ENCODE assay signal across 18 cellular contexts in the genomic region with DNA sequence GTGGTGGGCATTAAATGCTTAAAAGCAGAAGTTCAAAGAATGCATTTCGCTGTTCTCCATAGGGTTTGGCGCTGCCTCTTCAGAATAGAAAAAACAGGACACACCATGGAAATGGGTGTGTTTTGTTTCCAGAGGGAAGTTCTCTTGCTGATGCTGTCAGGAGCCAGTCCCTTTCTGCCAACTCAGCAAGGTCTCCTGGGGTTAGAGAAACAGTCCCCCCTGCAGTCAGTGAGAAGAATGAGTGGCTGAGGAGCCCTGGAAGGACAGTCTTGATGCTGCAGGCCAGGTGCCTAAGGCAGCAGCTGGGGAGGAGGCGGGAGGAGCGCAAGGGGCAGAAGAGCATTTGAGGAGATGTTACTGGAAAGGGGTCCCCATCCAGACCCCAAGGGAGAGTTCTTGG. TPM values are rescaled to one million over a fixed set of nuclear protein-coding genes. Genes with fewer than 3 reads are reported as not detected.
DNase-seq lines count a peak whose midpoint lies in the region; ATAC-seq and TF ChIP-seq lines count a peak whose summit lies in the region.
"Had no signal": no experiment of that assay in that cellular context is flagged by ENCODE, and none has a peak within 500 bp of the region (broad histone marks: within the 10 kb centered on the region; RNA-seq: fewer than 3 reads in every experiment).

No MANE protein-coding gene starts in this region.

- peak overlapping the region; percentile 88 to 96 (median 91) for H3K27ac Mint-ChIP-seq in CD14-positive monocyte
- H3K27ac Mint-ChIP-seq: activated naive CD8-positive, alpha-beta T cell treated with anti-CD3 and anti-CD28 coated beads, Interleukin-2, amount 10 ng/mL, durations not matched to agents 7 days and 5 days had no signal

- H4K20me1 ChIP-seq in IMR-90 (ENCODE audit: insufficient read depth, low read length), result no peaks in the 10 kb centered on the region

- H3K4me3 ChIP-seq in IMR-90 (ENCODE audit: insufficient read depth, low read depth, low read length) (no peak overlapping the region), lower lobe of right lung (no peak overlapping the region), neuronal stem cell (ENCODE audit: low read length in 2 of 2) (no peak overlapping the region)
- H3K4me3 ChIP-seq: prostate gland, testis had no signal

- H3K9me3 Mint-ChIP-seq in CD14-positive monocyte, result no peaks in the 10 kb centered on the region
- H3K9me3 Mint-ChIP-seq: activated naive CD8-positive, alpha-beta T cell treated with anti-CD3 and anti-CD28 coated beads, Interleukin-2, amount 10 ng/mL, durations not matched to agents 7 days and 5 days had no signal

- H3K4me2 ChIP-seq in IMR-90 (ENCODE audit: low read depth, low read length) (no peak overlapping the region), neuronal stem cell (ENCODE audit: insufficient read depth, low read length, poor library complexity, severe bottlenecking) (no peak overlapping the region)

- H3K14ac ChIP-seq in IMR-90 (replicated peaks; ENCODE audit: low read depth, low read length), result no peak overlapping the region
- no peak overlapping the region for H3K14ac ChIP-seq in neuronal stem cell (ENCODE audit: low read length)

- no peak overlapping the region for H2BK20ac ChIP-seq in IMR-90 (ENCODE audit: low read depth, low read length)

- H3K9me3 ChIP-seq in IMR-90 (ENCODE audit: control insufficient read depth, insufficient read depth, low read length) (no peaks in the 10 kb centered on the region), lower lobe of right lung (no peaks in the 10 kb centered on the region), neuronal stem cell (replicated peaks in 1 of 2; ENCODE audit: control insufficient read depth in 2 of 2, insufficient read depth in 1 of 2, low read depth in 1 of 2, low read length in 2 of 2) (no peaks in the 10 kb centered on the region)
- H3K9me3 ChIP-seq: prostate gland, testis had no signal

- CTCF ChIA-PET in IMR-90 (lab: Yijun Ruan, JAX), result no interaction called here

- WGBS in IMR-90 (ENCODE audit: extremely low coverage in 2 of 2, insufficient read length in 1 of 2), 2 experiments, result no CpG with 5 or more reads among the region's 4 CpGs
- WGBS in neuronal stem cell (ENCODE audit: extremely low coverage in 2 of 2, insufficient read length in 2 of 2, insufficient replicate concordance in 1 of 2), 2 donors, result no CpG with 5 or more reads among the region's 4 CpGs

- H2BK120ac ChIP-seq in IMR-90 (ENCODE audit: low read depth, low read length), result no peak overlapping the region
- no peak overlapping the region for H2BK120ac ChIP-seq in neuronal stem cell (ENCODE audit: low read depth, low read length)

- TF ChIP-seq RAD21 in IMR-90 (IDR thresholded peaks at IDR 0.05; ENCODE audit: low read length), result no peak

- H2AK9ac ChIP-seq in IMR-90 (replicated peaks; ENCODE audit: low read depth, low read length, poor library complexity), result no peak overlapping the region

- no TSS peak for BruUV-seq in IMR-90 (replicated peaks; lab: Mats Ljungman, UMichigan)

- H3K27ac ChIP-seq in IMR-90 (ENCODE audit: insufficient read depth, low read length), result no peak overlapping the region
- no peak overlapping the region for H3K27ac ChIP-seq in lower lobe of right lung
- no peak overlapping the region for H3K27ac ChIP-seq in neuronal stem cell (replicated peaks; ENCODE audit: low read length)
- H3K27ac ChIP-seq: prostate gland, testis had no signal

- H2BK5ac ChIP-seq in IMR-90 (ENCODE audit: low read depth, low read length, poor library complexity, severe bottlenecking), result no peak overlapping the region
- no peak overlapping the region for H2BK5ac ChIP-seq in neuronal stem cell (ENCODE audit: low read length)

- H4K8ac ChIP-seq in IMR-90 (ENCODE audit: low read depth in 2 of 2, low read length in 2 of 2) (no peak overlapping the region), neuronal stem cell (ENCODE audit: low read depth, low read length) (no peak overlapping the region)

- DNase-seq in CD14-positive monocyte (ENCODE audit: low spot score) (peak; percentile 42), IMR-90 (no peak), SK-N-DZ (ENCODE audit: low spot score) (peak; percentile 47), lower lobe of right lung (no peak), DMS 273 (lab: John Stamatoyannopoulos, UW; ENCODE audit: unreplicated experiment) (no peak), GM03348 (ENCODE audit: low spot score) (no peak), AG08395 (ENCODE audit: low spot score) (no peak), neuronal stem cell (ENCODE audit: low spot score) (no peak)
- DNase-seq: activated CD4-positive, alpha-beta T cell treated with anti-CD3 and anti-CD28 coated beads for 4 hours; activated naive CD8-positive, alpha-beta T cell treated with anti-CD3 and anti-CD28 coated beads, Interleukin-2, amount 10 ng/mL, durations not matched to agents 7 days and 5 days; activated T-cell treated with anti-CD3 and anti-CD28 coated beads for 4 hours; caudate nucleus; EL; glutamatergic neuron; NCI-H1105 treated with DMSO at 0.1 percent for 48 hours; stimulated activated CD4-positive, alpha-beta T cell treated with anti-CD3 and anti-CD28 coated beads, Interleukin-1b, Interleukin-23, amount 100 ng/mL, for 48 hours; testis had no signal

- H2AFZ ChIP-seq in IMR-90 (replicated peaks; ENCODE audit: low read length, poor library complexity) (no peak overlapping the region), neuronal stem cell (ENCODE audit: low read length) (no peak overlapping the region)

- H2BK15ac ChIP-seq in IMR-90 (ENCODE audit: low read depth, low read length) (no peak overlapping the region), neuronal stem cell (ENCODE audit: low read length) (no peak overlapping the region)

- ATAC-seq in IMR-90 (ENCODE audit: low read depth), result no peak
- ATAC-seq in lower lobe of right lung, result peak; percentile 12 to 59

- POLR2A ChIA-PET in IMR-90 (lab: Charles Lee; ENCODE audit: unreplicated experiment), result no interaction called here

- in situ Hi-C loops in IMR-90 (cut with MboI; ENCODE audit: low sequenced_read_pairs), result no loop called here

- H3K36me3 Mint-ChIP-seq in CD14-positive monocyte, result no peaks in the 10 kb centered on the region
- H3K36me3 Mint-ChIP-seq: activated naive CD8-positive, alpha-beta T cell treated with anti-CD3 and anti-CD28 coated beads, Interleukin-2, amount 10 ng/mL, durations not matched to agents 7 days and 5 days had no signal

- no peaks in the 10 kb centered on the region for H3K27me3 ChIP-seq in IMR-90 (ENCODE audit: control insufficient read depth, insufficient read depth, low read length)
- H3K27me3 ChIP-seq in lower lobe of right lung (ENCODE audit: low read depth), result no peaks in the 10 kb centered on the region
- no peaks in the 10 kb centered on the region for H3K27me3 ChIP-seq in neuronal stem cell (ENCODE audit: control insufficient read depth in 3 of 3, insufficient read depth in 3 of 3, low read depth in 1 of 3, low read length in 3 of 3)
- H3K27me3 ChIP-seq: testis had no signal

- H3K9ac ChIP-seq in IMR-90 (ENCODE audit: low read depth, low read length) (no peak overlapping the region), neuronal stem cell (ENCODE audit: low read depth, low read length, poor library complexity) (no peak overlapping the region)

- H3K9me1 ChIP-seq in IMR-90 (ENCODE audit: insufficient read depth, low read length), result peaks cover 12% of the 10 kb centered on the region

- TF ChIP-seq POLR2A in IMR-90 (IDR thresholded peaks at IDR 0.05; ENCODE audit: low read depth, low read length), result no peak

- H3K79me1 ChIP-seq in IMR-90 (ENCODE audit: low read depth in 1 of 2, low read length in 2 of 2) (no peaks in the 10 kb centered on the region), neuronal stem cell (ENCODE audit: low read depth, low read length) (no peaks in the 10 kb centered on the region)

- dilution Hi-C loops in IMR-90 (cut with HindIII; ENCODE audit: low sequenced_read_pairs, unreplicated experiment), result no loop called here

- H3K23ac ChIP-seq in IMR-90 (ENCODE audit: low read depth, low read length) (no peak overlapping the region), neuronal stem cell (ENCODE audit: low read depth, low read length, poor library complexity) (no peak overlapping the region)

- H4K91ac ChIP-seq in IMR-90 (ENCODE audit: insufficient read depth, low read depth, low read length) (no peak overlapping the region), neuronal stem cell (ENCODE audit: low read depth, low read length, poor library complexity) (no peak overlapping the region)

- no peak overlapping the region for H4K5ac ChIP-seq in IMR-90 (ENCODE audit: low read depth, low read length)

- H3K4me1 Mint-ChIP-seq in CD14-positive monocyte, result peaks cover 57% of the 10 kb centered on the region
- H3K4me1 Mint-ChIP-seq: activated naive CD8-positive, alpha-beta T cell treated with anti-CD3 and anti-CD28 coated beads, Interleukin-2, amount 10 ng/mL, durations not matched to agents 7 days and 5 days had no signal

- H3K27me3 Mint-ChIP-seq in CD14-positive monocyte (ENCODE audit: low read depth in 3 of 3), result peaks cover 0 to 12% (median 0%) of the 10 kb centered on the region in 3 donors

- peak overlapping the region in 1 of 2 donors; percentile 62 for H3K4me3 Mint-ChIP-seq in CD14-positive monocyte
- H3K4me3 Mint-ChIP-seq: activated naive CD8-positive, alpha-beta T cell treated with anti-CD3 and anti-CD28 coated beads, Interleukin-2, amount 10 ng/mL, durations not matched to agents 7 days and 5 days had no signal

- TF ChIP-seq CTCF in CD14-positive monocyte (IDR thresholded peaks at IDR 0.05) (no peak), IMR-90 (conservative IDR thresholded peaks at IDR 0.05; ENCODE audit: low read depth, low read length) (no peak), lower lobe of right lung (IDR thresholded peaks at IDR 0.05) (no peak)

- intact Hi-C loops in CD14-positive monocyte (cut with micrococcal nuclease) (no loop called here), IMR-90 (cut with micrococcal nuclease) (no loop called here), lower lobe of right lung (cut with DNase I) (no loop called here)

- no peak overlapping the region for H3K56ac ChIP-seq in IMR-90 (ENCODE audit: extremely low read depth, insufficient read depth, low read length)

- H2AK5ac ChIP-seq in IMR-90 (ENCODE audit: low read depth, low read length), result no peak overlapping the region
- no peak overlapping the region for H2AK5ac ChIP-seq in neuronal stem cell (ENCODE audit: low read depth, low read length)

- H3K18ac ChIP-seq in IMR-90 (ENCODE audit: low read depth, low read length) (no peak overlapping the region), neuronal stem cell (ENCODE audit: low read length) (no peak overlapping the region)

- H3K4me1 ChIP-seq in IMR-90 (ENCODE audit: control insufficient read depth, insufficient read depth, low read length) (peaks cover 17% of the 10 kb centered on the region), lower lobe of right lung (peaks cover 24% of the 10 kb centered on the region), neuronal stem cell (ENCODE audit: control insufficient read depth in 2 of 2, insufficient read depth in 1 of 2, low read depth in 1 of 2, low read length in 2 of 2) (peaks cover 6 to 15% of the 10 kb centered on the region in 2 donors)
- H3K4me1 ChIP-seq: prostate gland, testis had no signal

- H3K36me3 ChIP-seq in IMR-90 (ENCODE audit: control insufficient read depth, insufficient read depth, low read length) (no peaks in the 10 kb centered on the region), lower lobe of right lung (no peaks in the 10 kb centered on the region), neuronal stem cell (replicated peaks in 1 of 2; ENCODE audit: control insufficient read depth in 2 of 2, insufficient read depth in 2 of 2, low read length in 2 of 2) (no peaks in the 10 kb centered on the region)
- H3K36me3 ChIP-seq: prostate gland had no signal

- no peak overlapping the region for H3K4ac ChIP-seq in IMR-90 (ENCODE audit: low read depth, low read length)
- no peak overlapping the region for H3K4ac ChIP-seq in neuronal stem cell (ENCODE audit: low read length)

- no peak overlapping the region for H2BK12ac ChIP-seq in neuronal stem cell (ENCODE audit: low read length)

RNA-seq across cellular contexts. Expression of a gene that starts 37.8 kb away (rescaled TPM):
- polyA plus RNA-seq in CD14-positive monocyte (under 1 TPM; 0.08 to 0.20 TPM), IMR-90 (2012; rRNA removed) (25.0 and 28.1 TPM in 2 replicates)
- total RNA-seq in IMR-90 (2012; rRNA removed) (19.7 and 26.9 TPM in 2 replicates), lower lobe of right lung (24.3 TPM)
- polyA plus RNA-seq in IMR-90 (2012; cell fraction: cytosol; rRNA removed), result 10.0 and 11.4 TPM in 2 replicates
- polyA plus RNA-seq in IMR-90 (2012; cell fraction: nucleus; rRNA removed; ENCODE audit: low replicate concordance), result 23.8 and 56.1 TPM in 2 replicates
- 14.1 and 14.7 TPM in 2 replicates for polyA plus RNA-seq in SK-N-DZ (2014; cell fraction: cytosol; rRNA removed)
- polyA plus RNA-seq in SK-N-DZ (2014; cell fraction: nucleus; rRNA removed), result 24.9 and 39.7 TPM in 2 replicates
- 24.8 TPM for polyA plus RNA-seq in neuronal stem cell (2013, experiment 1 of 2)
- polyA plus RNA-seq in neuronal stem cell (2013, experiment 2 of 2), result 26.3 TPM
- total RNA-seq: activated naive CD8-positive, alpha-beta T cell treated with anti-CD3 and anti-CD28 coated beads, Interleukin-2, amount 10 ng/mL, durations not matched to agents 7 days and 5 days had no signal

Comparison
In these comparisons a context has a peak if more than half of its experiments do, and no peak if none do; other contexts are left out.
1. DNase-seq: peak in CD14-positive monocyte (single experiment) and SK-N-DZ (single experiment); none in IMR-90 (single experiment), lower lobe of right lung (single experiment), DMS 273 (single experiment), GM03348 (single experiment), AG08395 (single experiment) and neuronal stem cell (single experiment).